In the genomic region with DNA sequence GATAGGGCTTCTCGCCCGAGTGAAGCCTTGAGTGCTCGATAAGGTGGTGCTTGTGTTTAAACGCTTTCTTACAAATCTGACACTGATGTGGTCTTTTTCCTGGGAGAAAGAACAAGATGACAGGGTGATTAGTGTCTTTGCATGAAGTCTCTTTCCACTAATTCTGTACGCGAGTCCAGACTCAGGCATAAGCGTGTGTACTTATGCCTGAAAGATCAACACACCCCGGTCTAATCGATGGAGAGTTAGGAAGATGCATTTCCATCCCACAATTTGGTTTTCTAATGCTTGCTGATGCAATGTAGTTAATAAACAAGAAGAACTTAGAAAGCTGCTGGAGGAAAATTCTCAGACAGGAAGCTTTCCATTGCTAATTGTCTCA, we compare ENCODE assay signal across 19 cellular contexts.
A peak's percentile ranks its signal among the peaks of the same experiment; 100 is the strongest.
DNase-seq lines count a peak whose midpoint lies in the region; ATAC-seq and TF ChIP-seq lines count a peak whose summit lies in the region.
"Had no signal": no experiment of that assay in that cellular context is flagged by ENCODE, and none has a peak within 500 bp of the region (broad histone marks: within the 10 kb centered on the region; RNA-seq: fewer than 3 reads in every experiment).

No MANE protein-coding gene starts in this region.

- H3K27ac ChIP-seq in HUES6 (ENCODE audit: low read depth, low read length) (no peak overlapping the region), mammary epithelial cell (ENCODE audit: insufficient read depth, low read depth, low read length) (no peak overlapping the region), rectal smooth muscle tissue (ENCODE audit: low read depth, low read length) (no peak overlapping the region)
- H3K27ac ChIP-seq: BLaER1 had no signal

- CTCF ChIA-PET in mammary epithelial cell (lab: Charles Lee; ENCODE audit: low non-redundant PET), result no interaction called here

- no peaks in the 10 kb centered on the region for H3K4me1 ChIP-seq in HUES6 (ENCODE audit: control insufficient read depth, insufficient read depth, low read length)
- peaks cover 11% of the 10 kb centered on the region for H3K4me1 ChIP-seq in mammary epithelial cell (ENCODE audit: insufficient read depth, low read length)
- H3K4me1 ChIP-seq in rectal smooth muscle tissue (ENCODE audit: control insufficient read depth, insufficient read depth, low read length), result no peaks in the 10 kb centered on the region
- H3K4me1 ChIP-seq: BLaER1 had no signal

- DNase-seq in mammary epithelial cell, result no peak
- DNase-seq in activated CD4-positive, alpha-beta T cell treated with anti-CD3 and anti-CD28 coated beads, Interleukin-2, amount 50 U/mL, for 48 hours, result no peak
- DNase-seq in dedifferentiated amniotic fluid mesenchymal stem cell (ENCODE audit: extremely low spot score), result no peak
- no peak for DNase-seq in NCI-H510A (lab: John Stamatoyannopoulos, UW)
- DNase-seq: activated CD4-positive, alpha-beta T cell treated with anti-CD3 and anti-CD28 coated beads, Interleukin-2, amount 10 ng/mL, durations not matched to agents 24 days and 14 days; foreskin melanocyte; immature natural killer cell; mesenchymal stem cell; MM.1S; NCI-H524; OCI-M1; stimulated activated CD4-positive, alpha-beta T cell treated with anti-CD3 and anti-CD28 coated beads, Interleukin-4, amount 100 ng/mL, for 1 hour; tibial artery had no signal

- in situ Hi-C loops in mammary epithelial cell (cut with MboI; ENCODE audit: low sequenced_read_pairs in 2 of 2), result no loop called here

- intact Hi-C loops in mammary epithelial cell (cut with micrococcal nuclease), result no loop called here

- TF ChIP-seq CTCF in mammary epithelial cell (conservative IDR thresholded peaks at IDR 0.05 in 1 of 2, IDR thresholded peaks at IDR 0.05 in 1 of 2; ENCODE audit: extremely low read depth in 1 of 2, insufficient read depth in 1 of 2, low read depth in 1 of 2, low read length in 2 of 2), result no peak

- H3K27me3 ChIP-seq in HUES6 (ENCODE audit: control insufficient read depth, insufficient read depth, low read length) (peaks cover 20% of the 10 kb centered on the region; the same call in 1 of the 2 replicates), mammary epithelial cell (ENCODE audit: insufficient read depth, low read length) (no peaks in the 10 kb centered on the region), rectal smooth muscle tissue (ENCODE audit: control insufficient read depth, insufficient read depth, low read length) (no peaks in the 10 kb centered on the region)
- H3K27me3 ChIP-seq: BLaER1, tibial artery had no signal

- dilution Hi-C loops in mammary epithelial cell (cut with HindIII; ENCODE audit: low sequenced_read_pairs), result no loop called here

- H3K79me2 ChIP-seq in mammary epithelial cell (ENCODE audit: insufficient read depth, low read length), result no peaks in the 10 kb centered on the region

- no TSS peak for BruUV-seq in mammary epithelial cell (replicated peaks; lab: Mats Ljungman, UMichigan)

- peak overlapping the region; percentile 100 for H2AFZ ChIP-seq in mammary epithelial cell (ENCODE audit: low read depth, low read length)

- H3K9ac ChIP-seq in HUES6 (ENCODE audit: low read length) (no peak overlapping the region), mammary epithelial cell (ENCODE audit: insufficient read depth, low read length) (peak overlapping the region; percentile 74), rectal smooth muscle tissue (ENCODE audit: low read length) (no peak overlapping the region)
- H3K9ac ChIP-seq: BLaER1 had no signal

- ATAC-seq in HG02938 (IDR thresholded peaks at IDR 0.05; ENCODE audit: unreplicated experiment), result no peak
- ATAC-seq: SK-N-SH treated with all-trans-retinoic acid at 6 μM for 48 hours had no signal

- H3K36me3 ChIP-seq in HUES6 (ENCODE audit: control insufficient read depth, insufficient read depth, low read length), result no peaks in the 10 kb centered on the region
- no peaks in the 10 kb centered on the region for H3K36me3 ChIP-seq in mammary epithelial cell (ENCODE audit: insufficient read depth, low read length)
- peaks cover 4% of the 10 kb centered on the region for H3K36me3 ChIP-seq in rectal smooth muscle tissue (ENCODE audit: control insufficient read depth, insufficient read depth, low read length)

- H3K9me3 ChIP-seq in HUES6 (ENCODE audit: control insufficient read depth, insufficient read depth, low read depth, low read length), result no peaks in the 10 kb centered on the region
- H3K9me3 ChIP-seq in mammary epithelial cell (replicated peaks; ENCODE audit: insufficient read depth, low read length), result no peaks in the 10 kb centered on the region
- H3K9me3 ChIP-seq in iPS-18c (ENCODE audit: control insufficient read depth, insufficient read depth, low read length), result no peaks in the 10 kb centered on the region
- H3K9me3 ChIP-seq: BLaER1, tibial artery had no signal

- 24% methylated on average over 8 of the region's 9 CpGs for WGBS in mammary epithelial cell (ENCODE audit: low coverage, missing lambda C conversion rate)

- H3K4me3 ChIP-seq in HUES6 (ENCODE audit: low read depth, low read length) (peak overlapping the region; percentile 35; the same call in 1 of the 2 replicates), mammary epithelial cell (replicated peaks in 1 of 3; ENCODE audit: insufficient read depth in 1 of 3, low read depth in 2 of 3, low read length in 3 of 3) (peak overlapping the region; percentile 62 to 69 (median 62)), iPS-18c (ENCODE audit: insufficient read depth, low read depth, low read length) (peak overlapping the region; percentile 34; the same call in 1 of the 2 replicates), rectal smooth muscle tissue (ENCODE audit: low read length) (peak overlapping the region; percentile 53)
- H3K4me3 ChIP-seq: BLaER1, tibial artery had no signal

- H4K20me1 ChIP-seq in mammary epithelial cell (ENCODE audit: insufficient read depth, low read length), result no peaks in the 10 kb centered on the region

- peak overlapping the region; percentile 97 for H3K4me2 ChIP-seq in mammary epithelial cell (ENCODE audit: insufficient read depth, low read depth, low read length)
- H3K4me2 ChIP-seq: BLaER1 had no signal
